Comparison of ENCODE assay signal across 19 cellular contexts in the genomic region with DNA sequence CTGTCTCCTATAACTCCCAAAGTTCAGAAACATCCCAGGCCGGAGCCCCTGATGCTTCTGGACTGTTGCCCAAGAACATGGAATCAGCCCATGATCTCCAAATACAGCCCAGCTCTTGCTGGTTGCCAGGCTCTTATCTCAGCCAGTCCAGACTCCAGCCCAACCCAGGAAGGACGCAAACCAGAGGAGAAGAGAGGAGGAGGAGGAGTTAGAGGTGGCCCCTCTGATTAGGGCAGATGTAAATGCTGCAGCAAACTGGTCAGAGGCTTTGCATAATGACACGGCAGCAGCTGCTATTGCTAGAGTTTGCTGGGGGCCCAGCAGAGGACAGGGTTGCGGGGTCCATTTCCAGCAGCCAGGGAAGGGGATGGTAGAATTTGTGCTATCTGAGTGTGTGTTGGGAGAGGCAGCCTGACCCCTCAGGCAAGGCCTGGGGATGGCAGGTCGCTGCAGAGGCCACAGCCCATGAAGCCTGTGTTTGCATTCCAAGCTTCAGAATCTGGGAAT. TPM values are rescaled to one million over a fixed set of nuclear protein-coding genes. Genes with fewer than 3 reads are reported as not detected.
DNase-seq lines count a peak whose midpoint lies in the region; ATAC-seq and TF ChIP-seq lines count a peak whose summit lies in the region.
"Had no signal": no experiment of that assay in that cellular context is flagged by ENCODE, and none has a peak within 500 bp of the region (broad histone marks: within the 10 kb centered on the region; RNA-seq: fewer than 3 reads in every experiment).

No MANE protein-coding gene starts in this region.

- no peak overlapping the region for H2BK5ac ChIP-seq in H9 (ENCODE audit: insufficient read length, low read length)

- H2BK15ac ChIP-seq in H9 (ENCODE audit: low read depth, low read length) = no peak overlapping the region

- H3K4me2 ChIP-seq in H9 (ENCODE audit: insufficient read depth, insufficient read length, low read length) (no peak overlapping the region), OCI-LY7 (ENCODE audit: low read length) (peak overlapping the region; percentile 86)

- H3K4me3 ChIP-seq in OCI-LY7 (ENCODE audit: low read depth, low read length, poor library complexity, severe bottlenecking) = peak overlapping the region; percentile 91

- H3K79me2 ChIP-seq in H9 (ENCODE audit: insufficient read depth, low read length) (peaks cover 3% of the 10 kb centered on the region; the same call in 1 of the 2 replicates), OCI-LY7 (ENCODE audit: insufficient read depth, low read depth, low read length) (peaks cover 20% of the 10 kb centered on the region)

- H3K14ac ChIP-seq in H9 (ENCODE audit: insufficient read depth, low read length) = no peak overlapping the region

- no peak overlapping the region for H3K27ac ChIP-seq in H9 (ENCODE audit: insufficient read length, low read depth, low read length)
- H3K27ac ChIP-seq in OCI-LY7 (ENCODE audit: low read depth, low read length, poor library complexity, severe bottlenecking) = peak overlapping the region; percentile 93
- H3K27ac ChIP-seq: RWPE1 had no signal

- H3K36me3 Mint-ChIP-seq in H9 (ENCODE audit: insufficient read depth in 1 of 3, low read depth in 3 of 3) = peaks cover 16 to 31% (median 23%) of the 10 kb centered on the region in 3 experiments; a peak in 6 of 7 replicates
- H3K36me3 Mint-ChIP-seq in effector memory CD8-positive, alpha-beta T cell (ENCODE audit: insufficient read depth) = peaks cover 24% of the 10 kb centered on the region
- peaks cover 5% of the 10 kb centered on the region for H3K36me3 Mint-ChIP-seq in nephron progenitor cell (ENCODE audit: low read depth)

- H3K79me1 ChIP-seq in H9 (ENCODE audit: insufficient read depth, low read depth, low read length, poor library complexity, severe bottlenecking) = no peaks in the 10 kb centered on the region

- peak overlapping the region; percentile 1 for H3K56ac ChIP-seq in H9 (ENCODE audit: insufficient read length, low read depth, low read length)

- H3K27ac Mint-ChIP-seq in H9 (peak overlapping the region in 1 of 3 experiments; percentile 60; a peak in 1 of 7 replicates), nephron progenitor cell (peak overlapping the region; percentile 91)
- H3K27ac Mint-ChIP-seq in effector memory CD8-positive, alpha-beta T cell = peak overlapping the region; percentile 65 to 68
- H3K27ac Mint-ChIP-seq: dendritic cell treated with granulocyte-macrophage colony-stimulating factor and Interleukin-4, amounts not matched to agents 40 ng/mL and 50 ng/mL, for 4 days; T-helper 17 cell had no signal

- H2AK5ac ChIP-seq in H9 (ENCODE audit: insufficient read length, low read length) = no peak overlapping the region

- H3K9me3 ChIP-seq in H9 (ENCODE audit: control insufficient read depth, low read depth, low read length) (no peaks in the 10 kb centered on the region), OCI-LY7 (ENCODE audit: low read length) (no peaks in the 10 kb centered on the region)

- H2AFZ ChIP-seq in H9 (ENCODE audit: low read length) = no peak overlapping the region
- no peak overlapping the region for H2AFZ ChIP-seq in OCI-LY7 (ENCODE audit: low read length)

- CTCF ChIA-PET in OCI-LY7 (lab: Charles Lee; ENCODE audit: unreplicated experiment) = interaction anchor here (0.6 kb wide), 1 partner anchor 41 kb away, joined by 4 read pairs; a partner anchor contains a TSS

- peaks cover 0 to 9% of the 10 kb centered on the region in 2 experiments; a peak in 2 of 4 replicates for H3K4me1 Mint-ChIP-seq in H9
- peaks cover 6 to 8% of the 10 kb centered on the region in 2 donors for H3K4me1 Mint-ChIP-seq in effector memory CD8-positive, alpha-beta T cell (ENCODE audit: low read depth in 2 of 2)
- peaks cover 36% of the 10 kb centered on the region for H3K4me1 Mint-ChIP-seq in nephron progenitor cell

- peaks cover 1% of the 10 kb centered on the region for H3K27me3 Mint-ChIP-seq in H9 (ENCODE audit: low read depth)
- no peaks in the 10 kb centered on the region for H3K27me3 Mint-ChIP-seq in effector memory CD8-positive, alpha-beta T cell
- no peaks in the 10 kb centered on the region for H3K27me3 Mint-ChIP-seq in nephron progenitor cell (ENCODE audit: low read depth, poor library complexity)
- H3K27me3 Mint-ChIP-seq: dendritic cell treated with granulocyte-macrophage colony-stimulating factor and Interleukin-4, amounts not matched to agents 40 ng/mL and 50 ng/mL, for 4 days; T-helper 17 cell had no signal

- peaks cover 14% of the 10 kb centered on the region for H3K36me3 ChIP-seq in OCI-LY7 (ENCODE audit: insufficient read depth, low read length)

- WGBS in H9 (ENCODE audit: extremely low coverage, insufficient read length, low lambda C conversion rate) = no CpG with 5 or more reads among the region's 5 CpGs

- no peak overlapping the region for H2BK12ac ChIP-seq in H9 (ENCODE audit: insufficient read length, low read depth, low read length)

- no peak overlapping the region for H3T11ph ChIP-seq in H9 (ENCODE audit: low read length)

- no peak overlapping the region for H3K4ac ChIP-seq in H9 (ENCODE audit: low read depth, low read length)

- no peaks in the 10 kb centered on the region for H4K20me1 ChIP-seq in H9 (ENCODE audit: control insufficient read depth, insufficient read depth, insufficient read length)
- H4K20me1 ChIP-seq in OCI-LY7 (ENCODE audit: insufficient read depth, low read length) = no peaks in the 10 kb centered on the region

- TF ChIP-seq CTCF in H9 (conservative IDR thresholded peaks at IDR 0.05) = no peak
- TF ChIP-seq CTCF in OCI-LY7 (conservative IDR thresholded peaks at IDR 0.05; ENCODE audit: low read length) = no peak
- no peak for TF ChIP-seq CTCF in nephron progenitor cell (IDR thresholded peaks at IDR 0.05)

- BruUV-seq in OCI-LY7 (replicated peaks; lab: Mats Ljungman, UMichigan) = no TSS peak

- H3K9me3 Mint-ChIP-seq in H9 = peaks cover 66 to 75% of the 10 kb centered on the region in 2 experiments
- H3K9me3 Mint-ChIP-seq in effector memory CD8-positive, alpha-beta T cell = no peaks in the 10 kb centered on the region
- peaks cover 43% of the 10 kb centered on the region for H3K9me3 Mint-ChIP-seq in nephron progenitor cell
- H3K9me3 Mint-ChIP-seq: dendritic cell treated with granulocyte-macrophage colony-stimulating factor and Interleukin-4, amounts not matched to agents 40 ng/mL and 50 ng/mL, for 4 days had no signal

- H3K4me3 Mint-ChIP-seq in H9 = no peak overlapping the region
- H3K4me3 Mint-ChIP-seq in effector memory CD8-positive, alpha-beta T cell = no peak overlapping the region
- H3K4me3 Mint-ChIP-seq in nephron progenitor cell = peak overlapping the region; percentile 59
- H3K4me3 Mint-ChIP-seq: dendritic cell treated with granulocyte-macrophage colony-stimulating factor and Interleukin-4, amounts not matched to agents 40 ng/mL and 50 ng/mL, for 4 days; T-helper 17 cell had no signal

- H4K91ac ChIP-seq in H9 (ENCODE audit: insufficient read length, low read depth, low read length) = no peak overlapping the region

- no peaks in the 10 kb centered on the region for H3K9me2 ChIP-seq in OCI-LY7 (ENCODE audit: insufficient read depth, low read length)

- POLR2A ChIA-PET in OCI-LY7 (lab: Charles Lee) = interaction anchor here (0.9 to 2.2 kb wide), 4 partner anchors 22 to 81 kb away, joined by 5 to 12 read pairs (median 6); a partner anchor contains a TSS

- H3K18ac ChIP-seq in H9 (ENCODE audit: insufficient read length, low read depth, low read length) = no peak overlapping the region

- no peaks in the 10 kb centered on the region for H3K27me3 ChIP-seq in H9 (ENCODE audit: insufficient read depth, low read length)

- intact Hi-C loops in OCI-LY7 (cut with micrococcal nuclease; ENCODE audit: unreplicated experiment) = loop anchor here (2.0 to 5.0 kb wide), 2 partner anchors 41 to 81 kb away; a partner anchor contains a TSS

- peaks cover 4% of the 10 kb centered on the region for H3K23me2 ChIP-seq in H9 (ENCODE audit: insufficient read length, low read depth, low read length, poor library complexity, severe bottlenecking)

- no peak overlapping the region for H2BK120ac ChIP-seq in H9 (ENCODE audit: low read depth, low read length, poor library complexity, severe bottlenecking)

- no peak overlapping the region for H4K8ac ChIP-seq in H9 (replicated peaks; ENCODE audit: insufficient read length, low read depth, low read length)

- no peak overlapping the region for H4K5ac ChIP-seq in H9 (ENCODE audit: insufficient read length, low read depth, low read length)

- H3K9ac ChIP-seq in H9 (ENCODE audit: extremely low read depth, insufficient read length, low read length) = no peak overlapping the region

- DNase-seq in H9 (no peak), OCI-LY7 (ENCODE audit: low spot score) (peak; percentile 65), nephron progenitor cell (no peak), cerebellum (ENCODE audit: low spot score) (no peak), NK-92 (lab: John Stamatoyannopoulos, UW; ENCODE audit: unreplicated experiment) (no peak), globus pallidus (ENCODE audit: low spot score) (no peak)
- no peak for DNase-seq in effector memory CD8-positive, alpha-beta T cell
- no peak for DNase-seq in stimulated activated CD4-positive, alpha-beta T cell treated with anti-CD3 and anti-CD28 coated beads, Interleukin-4, amount 100 ng/mL, for 1 hour
- DNase-seq: activated CD4-positive, alpha-beta T cell treated with anti-CD3 and anti-CD28 coated beads, Interleukin-2, amount 50 U/mL, for 1 hour; activated T-cell treated with anti-CD3 and anti-CD28 coated beads, Interleukin-2, amount 50 U/mL, for 48 hours; AML-193; amniotic stem cell; midbrain; NCI-H187; NCI-H510A treated with DMSO at 0.1 percent for 48 hours; substantia nigra; T-helper 17 cell had no signal

- ATAC-seq in effector memory CD8-positive, alpha-beta T cell (replicated peaks) = no peak
- ATAC-seq: T-helper 17 cell had no signal

- no peak overlapping the region for H3K23ac ChIP-seq in H9 (ENCODE audit: insufficient read length, low read depth, low read length)

- H3K4me1 ChIP-seq in H9 (ENCODE audit: insufficient read depth, low read length) = no peaks in the 10 kb centered on the region
- H3K4me1 ChIP-seq in OCI-LY7 (ENCODE audit: insufficient read depth, low read length, poor library complexity, severe bottlenecking) = peaks cover 52% of the 10 kb centered on the region

- no peak overlapping the region for H2BK20ac ChIP-seq in H9 (ENCODE audit: low read depth, low read length, poor library complexity, severe bottlenecking)

RNA-seq across cellular contexts. Expression of a gene that starts 4.2 kb away (rescaled TPM):
- total RNA-seq in H9 (2021) = 62.5 and 62.6 TPM in 2 replicates
- total RNA-seq in OCI-LY7 (2014; rRNA removed; shearing (Covaris generic)) = 33.3 and 38.5 TPM in 2 replicates
- 51.7 and 55.7 TPM in 2 replicates for total RNA-seq in OCI-LY7 (2022)
- total RNA-seq in cerebellum = 21.5 TPM

RNA-seq across cellular contexts. Expression of a gene that starts 10.0 kb away (rescaled TPM):
- total RNA-seq in H9 (2021) (5.7 and 7.0 TPM in 2 replicates), OCI-LY7 (2022) (8.8 and 13.6 TPM in 2 replicates), cerebellum (0.82 TPM)
- total RNA-seq in OCI-LY7 (2014; rRNA removed; shearing (Covaris generic)) = 4.0 and 7.6 TPM in 2 replicates

RNA-seq across cellular contexts. Expression of a gene that starts 40.4 kb away (rescaled TPM):
- total RNA-seq in H9 (2021) (70.1 and 71.8 TPM in 2 replicates), OCI-LY7 (2022) (95.9 and 98.3 TPM in 2 replicates), cerebellum (25.6 TPM)
- total RNA-seq in OCI-LY7 (2014; rRNA removed; shearing (Covaris generic)) = 27.5 and 42.7 TPM in 2 replicates

RNA-seq across cellular contexts. Expression of a gene that starts 42.8 kb away (rescaled TPM):
- total RNA-seq in H9 (2021) = 154 and 163 TPM in 2 replicates
- total RNA-seq in OCI-LY7 (2014; rRNA removed; shearing (Covaris generic)) = 41.7 and 60.3 TPM in 2 replicates
- total RNA-seq in OCI-LY7 (2022) = 146 and 148 TPM in 2 replicates
- 5.9 TPM for total RNA-seq in cerebellum

RNA-seq across cellular contexts. Expression of a gene that starts 50.2 kb away (rescaled TPM):
- total RNA-seq in H9 (2021) (29.1 and 32.9 TPM in 2 replicates), OCI-LY7 (2022) (18.4 and 22.2 TPM in 2 replicates), cerebellum (6.3 TPM)
- total RNA-seq in OCI-LY7 (2014; rRNA removed; shearing (Covaris generic)) = 7.1 and 9.9 TPM in 2 replicates
